ENCODE assay signal across 32 cellular contexts in genomic region chr6:3478341-3478740, GRCh38.
"Had no signal": no experiment of that assay in that cellular context is flagged by ENCODE, and none has a peak within 500 bp of the region (broad histone marks: within the 10 kb centered on the region; RNA-seq: fewer than 3 reads in every experiment).

No MANE protein-coding gene starts in this region.

- H3K4me1 ChIP-seq: parathyroid adenoma, psoas muscle, right lobe of liver, spleen, transverse colon, upper lobe of right lung, uterus had no signal

- H3K4me1 Mint-ChIP-seq: stimulated activated memory B cell treated with anti-CD40 and anti-IgM and Interleukin-4, amounts not matched to agents 10 μg/mL and 1 μg/mL and 100 μg/mL, for 72 hours; stimulated activated naive CD8-positive, alpha-beta T cell treated with anti-CD3 and anti-CD28 coated beads, Interleukin-15, amount 100 ng/mL, for 72 hours had no signal

- H3K36me3 ChIP-seq: ovary, right lobe of liver, spleen, suprapubic skin, tibial artery, transverse colon, upper lobe of right lung, uterus had no signal

- H3K4me2 ChIP-seq: smooth muscle cell had no signal

- H3K9me3 ChIP-seq: psoas muscle, right lobe of liver, testis, upper lobe of right lung, uterus had no signal

- H2AFZ ChIP-seq: parathyroid adenoma had no signal

- H3K79me2 ChIP-seq: parathyroid adenoma had no signal

- H3K27me3 ChIP-seq: ovary, right lobe of liver, suprapubic skin, testis, transverse colon, uterus had no signal

- H3K27ac ChIP-seq: ovary, parathyroid adenoma, psoas muscle, right lobe of liver, skin epidermis, spleen, suprapubic skin, testis, tibial artery, transverse colon, upper lobe of right lung, uterus had no signal

- H3K4me3 ChIP-seq: ovary, psoas muscle, right lobe of liver, skin epidermis, smooth muscle cell, spleen, suprapubic skin, testis, tibial artery, transverse colon, upper lobe of right lung, uterus had no signal

- H3K36me3 Mint-ChIP-seq: stimulated activated memory B cell treated with anti-CD40 and anti-IgM and Interleukin-4, amounts not matched to agents 10 μg/mL and 1 μg/mL and 100 μg/mL, for 72 hours; type B pancreatic cell had no signal

- H3K4me3 Mint-ChIP-seq: naive thymus-derived CD8-positive, alpha-beta T cell; natural killer cell treated with Interleukin-12 subunit alpha and Interleukin-12 subunit beta and Interleukin-15 and Interleukin-18, amount 100 ng/mL, for 72 hours; nephron progenitor cell; neural crest cell; stimulated activated memory B cell treated with anti-CD40 and anti-IgM and Interleukin-4, amounts not matched to agents 10 μg/mL and 1 μg/mL and 100 μg/mL, for 72 hours; stimulated activated naive CD8-positive, alpha-beta T cell treated with anti-CD3 and anti-CD28 coated beads, Interleukin-15, amount 100 ng/mL, for 72 hours; type B pancreatic cell had no signal

- H3K27ac Mint-ChIP-seq: natural killer cell treated with Interleukin-12 subunit alpha and Interleukin-12 subunit beta and Interleukin-15 and Interleukin-18, amount 100 ng/mL, for 72 hours; progenitor cell of endocrine pancreas; stimulated activated memory B cell treated with anti-CD40 and anti-IgM and Interleukin-4, amounts not matched to agents 10 μg/mL and 1 μg/mL and 100 μg/mL, for 72 hours; stimulated activated naive CD8-positive, alpha-beta T cell treated with anti-CD3 and anti-CD28 coated beads, Interleukin-15, amount 100 ng/mL, for 72 hours; type B pancreatic cell had no signal

- H3K9ac ChIP-seq: parathyroid adenoma had no signal

- DNase-seq: naive thymus-derived CD8-positive, alpha-beta T cell; nephron progenitor cell; occipital lobe; ovary; posterior cingulate gyrus; psoas muscle; right cardiac atrium; right lobe of liver; spleen; stimulated activated CD4-positive, alpha-beta T cell treated with anti-CD3 and anti-CD28 coated beads, Interleukin-12 subunit alpha, Interleukin-12 subunit beta, amount 100 ng/mL, for 4 hours; stimulated activated CD4-positive, alpha-beta T cell treated with anti-CD3 and anti-CD28 coated beads, Interleukin-1b, Interleukin-23, amount 100 ng/mL, for 48 hours; stimulated activated CD4-positive, alpha-beta T cell treated with anti-CD3 and anti-CD28 coated beads, Interleukin-4, amount 100 ng/mL, for 1 hour; stimulated activated CD4-positive, alpha-beta T cell treated with anti-CD3 and anti-CD28 coated beads, Interleukin-4, amount 100 ng/mL, for 4 hours; stimulated activated CD8-positive, alpha-beta memory T cell treated with anti-CD3 and anti-CD28 coated beads, Interleukin-4, amount 100 ng/mL, for 48 hours; stimulated activated naive CD4-positive, alpha-beta T cell; stimulated activated naive CD8-positive, alpha-beta T cell treated with anti-CD3 and anti-CD28 coated beads, Interleukin-15, amount 100 ng/mL, for 72 hours; stimulated activated naive CD8-positive, alpha-beta T cell treated with anti-CD3 and anti-CD28 coated beads, Interleukin-15, Interleukin-2, amounts not matched to agents 100 U/mL and 50 U/mL, for 24 hours; substantia nigra; testis; tibial artery; transverse colon; upper lobe of right lung; uterus had no signal
